In genomic region chr16:22970191-22970845, GRCh38 we compare ENCODE assay signal across 15 cellular contexts.
"Had no signal": no experiment of that assay in that cellular context is flagged by ENCODE, and none has a peak within 500 bp of the region (broad histone marks: within the 10 kb centered on the region; RNA-seq: fewer than 3 reads in every experiment).

No MANE protein-coding gene starts in this region.

- FAIRE-seq: bronchial epithelial cell, frontal cortex had no signal

- H3K9me3 Mint-ChIP-seq: activated T-helper 1 cell treated with anti-CD3 and anti-CD28 coated beads, Interleukin-12 subunit alpha, Interleukin-12 subunit beta, Interleukin-2, Interleukin-4 antibody, amounts not matched to agents 30 ng/mL and 10 ng/mL and 1 ng/mL, durations not matched to agents 14 hours and 24 hours and 36 hours; stimulated activated naive CD8-positive, alpha-beta T cell treated with anti-CD3 and anti-CD28 coated beads, Interleukin-15, Interleukin-2, amounts not matched to agents 100 ng/mL and 50 ng/mL, for 24 hours had no signal

- H3K27me3 ChIP-seq: hepatocyte, sigmoid colon, SJSA1 had no signal

- H3K4me3 ChIP-seq: hepatocyte, sigmoid colon, SJSA1 had no signal

- H3K27ac Mint-ChIP-seq: activated CD8-positive, alpha-beta T cell treated with anti-CD3 and anti-CD28 coated beads, Interleukin-2, amount 10 ng/mL, durations not matched to agents 7 days and 5 days; activated T-helper 1 cell treated with anti-CD3 and anti-CD28 coated beads, Interleukin-12 subunit alpha, Interleukin-12 subunit beta, Interleukin-2, Interleukin-4 antibody, amounts not matched to agents 30 ng/mL and 10 ng/mL and 1 ng/mL, durations not matched to agents 14 hours and 24 hours and 36 hours; memory B cell; stimulated activated naive CD8-positive, alpha-beta T cell treated with anti-CD3 and anti-CD28 coated beads, Interleukin-15, Interleukin-2, amounts not matched to agents 100 ng/mL and 50 ng/mL, for 24 hours had no signal

- DNase-seq: activated CD4-positive, alpha-beta T cell treated with anti-CD3 and anti-CD28 coated beads for 48 hours; activated CD8-positive, alpha-beta T cell treated with anti-CD3 and anti-CD28 coated beads, Interleukin-2, amount 10 ng/mL, durations not matched to agents 7 days and 5 days; activated naive CD4-positive, alpha-beta T cell; aorta; sigmoid colon; stimulated activated CD4-positive, alpha-beta T cell treated with anti-CD3 and anti-CD28 coated beads, Interleukin-4, amount 100 ng/mL, for 1 hour; stimulated activated CD8-positive, alpha-beta memory T cell treated with anti-CD3 and anti-CD28 coated beads, Interleukin-4, amount 100 ng/mL, for 48 hours; T1000 had no signal

- H3K4me1 ChIP-seq: sigmoid colon, SJSA1 had no signal

- H3K9me3 ChIP-seq: sigmoid colon, SJSA1 had no signal

- ATAC-seq: activated CD8-positive, alpha-beta T cell treated with anti-CD3 and anti-CD28 coated beads, Interleukin-2, amount 10 ng/mL, durations not matched to agents 7 days and 5 days had no signal

- H3K27ac ChIP-seq: hepatocyte, sigmoid colon, SJSA1 had no signal

- H3K4me3 Mint-ChIP-seq: activated CD8-positive, alpha-beta T cell treated with anti-CD3 and anti-CD28 coated beads, Interleukin-2, amount 10 ng/mL, durations not matched to agents 7 days and 5 days; activated T-helper 1 cell treated with anti-CD3 and anti-CD28 coated beads, Interleukin-12 subunit alpha, Interleukin-12 subunit beta, Interleukin-2, Interleukin-4 antibody, amounts not matched to agents 30 ng/mL and 10 ng/mL and 1 ng/mL, durations not matched to agents 14 hours and 24 hours and 36 hours; memory B cell; stimulated activated naive CD8-positive, alpha-beta T cell treated with anti-CD3 and anti-CD28 coated beads, Interleukin-15, Interleukin-2, amounts not matched to agents 100 ng/mL and 50 ng/mL, for 24 hours had no signal

- H3K4me1 Mint-ChIP-seq: memory B cell had no signal

- H3K36me3 Mint-ChIP-seq: memory B cell had no signal

- H3K36me3 ChIP-seq: sigmoid colon, SJSA1 had no signal
